Comparison of ENCODE assay signal across 8 cellular contexts in genomic region chr17:59846391-59847165, GRCh38. TPM values are rescaled to one million over a fixed set of nuclear protein-coding genes. Genes with fewer than 3 reads are reported as not detected.
A peak's percentile ranks its signal among the peaks of the same experiment; 100 is the strongest.
DNase-seq lines count a peak whose midpoint lies in the region; ATAC-seq and TF ChIP-seq lines count a peak whose summit lies in the region.

No MANE protein-coding gene starts in this region.

- H3K27me3 Mint-ChIP-seq in activated CD8-positive, alpha-beta T cell treated with anti-CD3 and anti-CD28 coated beads for 36 hours = no peaks in the 10 kb centered on the region

- H3K36me3 ChIP-seq in Loucy (ENCODE audit: insufficient read depth, low read length) = no peaks in the 10 kb centered on the region
- no peaks in the 10 kb centered on the region for H3K36me3 ChIP-seq in skeletal muscle satellite cell (ENCODE audit: insufficient read depth, low read length)

- POLR2A ChIA-PET in activated CD8-positive, alpha-beta T cell treated with anti-CD3 and anti-CD28 coated beads for 36 hours (lab: Charles Lee) = interaction anchor here (0.6 to 27.9 kb wide), 10 partner anchors 8 to 140 kb away, joined by 3 to 1156 read pairs (median 36); partner anchors contain the start of genes PTRH2, RPS6KB1 and TUBD1

- H3K4me3 Mint-ChIP-seq in activated CD8-positive, alpha-beta T cell treated with anti-CD3 and anti-CD28 coated beads for 36 hours = peak overlapping the region; percentile 18

- H2AFZ ChIP-seq in Loucy (ENCODE audit: low read length) = no peak overlapping the region

- no peak overlapping the region for H3K4me2 ChIP-seq in Loucy (ENCODE audit: low read depth, low read length, poor library complexity, severe bottlenecking)
- peak overlapping the region; percentile 48 for H3K4me2 ChIP-seq in skeletal muscle satellite cell (ENCODE audit: low read length)

- H4K20me1 ChIP-seq in Loucy (ENCODE audit: insufficient read depth, low read length, poor library complexity, severe bottlenecking) = no peaks in the 10 kb centered on the region

- H3K9me3 Mint-ChIP-seq in activated CD8-positive, alpha-beta T cell treated with anti-CD3 and anti-CD28 coated beads for 36 hours = no peaks in the 10 kb centered on the region

- peaks cover 7% of the 10 kb centered on the region for H3K79me2 ChIP-seq in Loucy (ENCODE audit: insufficient read depth, low read length)

- H3K27me3 ChIP-seq in Loucy (ENCODE audit: insufficient read depth, low read length, poor library complexity, severe bottlenecking) (no peaks in the 10 kb centered on the region), skeletal muscle satellite cell (ENCODE audit: control insufficient read depth, insufficient read depth, low read length) (no peaks in the 10 kb centered on the region)

- ATAC-seq in GM21423 (IDR thresholded peaks at IDR 0.05; ENCODE audit: unreplicated experiment) = peak; percentile 42
- peak; percentile 45 for ATAC-seq in activated CD8-positive, alpha-beta T cell treated with anti-CD3 and anti-CD28 coated beads for 36 hours
- ATAC-seq in Right ventricle myocardium superior (ENCODE audit: poor library complexity) = peak; percentile 45

- H3K27ac Mint-ChIP-seq in activated CD8-positive, alpha-beta T cell treated with anti-CD3 and anti-CD28 coated beads for 36 hours = peak overlapping the region; percentile 80

- H3K9ac ChIP-seq in Loucy (ENCODE audit: low read depth, low read length, poor library complexity, severe bottlenecking) (peak overlapping the region; percentile 32), skeletal muscle satellite cell (ENCODE audit: low read depth, low read length) (peak overlapping the region; percentile 38)

- CTCF ChIA-PET in activated CD8-positive, alpha-beta T cell treated with anti-CD3 and anti-CD28 coated beads for 36 hours (lab: Charles Lee) = interaction anchor here (1.0 to 6.7 kb wide), 4 partner anchors 12 to 87 kb away, joined by 3 to 40 read pairs (median 4); no protein-coding TSS in a partner anchor

- no peak for TF ChIP-seq CTCF in Loucy (conservative IDR thresholded peaks at IDR 0.05; ENCODE audit: low read length)
- no peak for TF ChIP-seq CTCF in activated CD8-positive, alpha-beta T cell treated with anti-CD3 and anti-CD28 coated beads for 36 hours (IDR thresholded peaks at IDR 0.05)

- H3K9me3 ChIP-seq in Loucy (ENCODE audit: insufficient read depth, low read depth, low read length) = no peaks in the 10 kb centered on the region
- H3K9me3 ChIP-seq in skeletal muscle satellite cell (replicated peaks; ENCODE audit: low read length) = no peaks in the 10 kb centered on the region

- H3K4me1 ChIP-seq in Loucy (ENCODE audit: insufficient read depth, low read length, poor library complexity, severe bottlenecking) (peaks cover 12% of the 10 kb centered on the region), skeletal muscle satellite cell (ENCODE audit: control insufficient read depth, insufficient read depth, low read length) (peaks cover 35% of the 10 kb centered on the region)

- no peaks in the 10 kb centered on the region for H3K9me2 ChIP-seq in Loucy (replicated peaks; ENCODE audit: low read depth, low read length)

- H3K4me3 ChIP-seq in Loucy (ENCODE audit: low read length, poor library complexity, severe bottlenecking) (peak overlapping the region; percentile 32), skeletal muscle satellite cell (ENCODE audit: low read length) (peak overlapping the region; percentile 33)

- H3K36me3 Mint-ChIP-seq in activated CD8-positive, alpha-beta T cell treated with anti-CD3 and anti-CD28 coated beads for 36 hours (ENCODE audit: low read depth) = peaks cover 20% of the 10 kb centered on the region

- peaks cover 59% of the 10 kb centered on the region for H3K4me1 Mint-ChIP-seq in activated CD8-positive, alpha-beta T cell treated with anti-CD3 and anti-CD28 coated beads for 36 hours (ENCODE audit: low read depth)

- intact Hi-C loops in activated CD8-positive, alpha-beta T cell treated with anti-CD3 and anti-CD28 coated beads for 36 hours (cut with micrococcal nuclease) = loop anchor here (5.0 kb wide), 1 partner anchor 94 kb away; no protein-coding TSS in a partner anchor
- intact Hi-C loops in Right ventricle myocardium superior (cut with DNase I) = no loop called here

- DNase-seq in Daoy (ENCODE audit: low read depth) (peak; percentile 93), Right ventricle myocardium superior (peak; percentile 60), NCI-H2171 (lab: John Stamatoyannopoulos, UW) (no peak)
- DNase-seq in activated CD8-positive, alpha-beta T cell treated with anti-CD3 and anti-CD28 coated beads for 36 hours = peak; percentile 40
- no peak for DNase-seq in effector CD8-positive, alpha-beta T cell (lab: John Stamatoyannopoulos, UW)

- H3F3A ChIP-seq in Loucy (ENCODE audit: low read depth) = peaks cover 3% of the 10 kb centered on the region; the same call in 1 of the 2 replicates

RNA-seq across cellular contexts. Expression of gene TUBD1, which starts 46.2 kb away (rescaled TPM):
- 16.4 and 19.8 TPM in 2 replicates for total RNA-seq in Daoy (2014; rRNA removed; shearing (Covaris generic))
- total RNA-seq in activated CD8-positive, alpha-beta T cell treated with anti-CD3 and anti-CD28 coated beads for 36 hours = 10 to 100 TPM in 1 of 2 experiments, 1 to 10 TPM in 1; 7.9 to 11.1 TPM
- total RNA-seq in Right ventricle myocardium superior = 6.9 TPM
- total RNA-seq in skeletal muscle satellite cell (2012; rRNA removed) = 2.3 and 3.1 TPM in 2 replicates

RNA-seq across cellular contexts. Expression of gene RPS6KB1, which starts 46.3 kb away (rescaled TPM):
- total RNA-seq in Daoy (2014; rRNA removed; shearing (Covaris generic)) = 14.4 and 16.1 TPM in 2 replicates
- 10 to 100 TPM; 39.9 to 44.2 TPM for total RNA-seq in activated CD8-positive, alpha-beta T cell treated with anti-CD3 and anti-CD28 coated beads for 36 hours
- total RNA-seq in Right ventricle myocardium superior = 22.3 TPM
- total RNA-seq in skeletal muscle satellite cell (2012; rRNA removed) = 11.9 and 12.7 TPM in 2 replicates

Comparison
In these comparisons a context has a peak if more than half of its experiments do, and no peak if none do; other contexts are left out.
1. DNase-seq: peak in Daoy (single experiment), activated CD8-positive, alpha-beta T cell treated with anti-CD3 and anti-CD28 coated beads for 36 hours (single experiment) and Right ventricle myocardium superior (single experiment); none in effector CD8-positive, alpha-beta T cell (single experiment) and NCI-H2171 (single experiment).
2. Peak in every context shown above with its lines, with median percentiles within 50 percentile points of each other: ATAC-seq.